1 cellular context compared by ENCODE assay signal in the genomic region with DNA sequence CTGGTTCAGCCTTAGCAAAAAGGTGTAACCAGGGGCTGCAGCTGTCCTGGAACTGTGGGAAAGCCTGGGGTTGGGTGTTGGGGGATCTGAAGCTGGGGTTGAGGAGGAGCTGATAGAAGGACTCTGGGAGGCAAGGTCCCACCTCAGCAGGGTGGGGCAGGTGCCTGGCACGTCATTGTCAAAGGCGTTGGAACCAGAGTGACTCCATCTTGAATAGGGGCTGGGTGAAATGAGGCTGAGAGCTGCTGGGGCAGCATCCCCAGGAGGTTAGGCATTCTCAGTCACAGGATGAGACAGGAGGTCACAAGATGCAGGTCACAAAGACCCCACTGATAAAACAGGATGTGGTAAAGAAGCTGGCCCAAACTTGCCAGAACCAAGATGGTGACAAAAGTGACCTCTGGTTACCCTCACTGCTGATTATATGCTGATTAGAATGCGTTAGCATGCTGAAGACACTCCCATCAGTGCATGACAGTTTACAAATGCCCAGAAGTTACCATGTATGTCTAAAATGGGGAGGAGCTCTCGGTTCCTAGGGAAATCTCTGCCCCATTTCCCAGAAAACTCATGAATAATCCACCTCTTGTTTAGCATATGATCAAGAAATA.
TF ChIP-seq lines count a peak whose summit lies in the region.

No MANE protein-coding gene starts in this region.

TF ChIP-seq in K562, 482 proteins besides CTCF, POLR2A, EP300 and RAD21 (continued from another document):
- TF ChIP-seq, protein P1, sequence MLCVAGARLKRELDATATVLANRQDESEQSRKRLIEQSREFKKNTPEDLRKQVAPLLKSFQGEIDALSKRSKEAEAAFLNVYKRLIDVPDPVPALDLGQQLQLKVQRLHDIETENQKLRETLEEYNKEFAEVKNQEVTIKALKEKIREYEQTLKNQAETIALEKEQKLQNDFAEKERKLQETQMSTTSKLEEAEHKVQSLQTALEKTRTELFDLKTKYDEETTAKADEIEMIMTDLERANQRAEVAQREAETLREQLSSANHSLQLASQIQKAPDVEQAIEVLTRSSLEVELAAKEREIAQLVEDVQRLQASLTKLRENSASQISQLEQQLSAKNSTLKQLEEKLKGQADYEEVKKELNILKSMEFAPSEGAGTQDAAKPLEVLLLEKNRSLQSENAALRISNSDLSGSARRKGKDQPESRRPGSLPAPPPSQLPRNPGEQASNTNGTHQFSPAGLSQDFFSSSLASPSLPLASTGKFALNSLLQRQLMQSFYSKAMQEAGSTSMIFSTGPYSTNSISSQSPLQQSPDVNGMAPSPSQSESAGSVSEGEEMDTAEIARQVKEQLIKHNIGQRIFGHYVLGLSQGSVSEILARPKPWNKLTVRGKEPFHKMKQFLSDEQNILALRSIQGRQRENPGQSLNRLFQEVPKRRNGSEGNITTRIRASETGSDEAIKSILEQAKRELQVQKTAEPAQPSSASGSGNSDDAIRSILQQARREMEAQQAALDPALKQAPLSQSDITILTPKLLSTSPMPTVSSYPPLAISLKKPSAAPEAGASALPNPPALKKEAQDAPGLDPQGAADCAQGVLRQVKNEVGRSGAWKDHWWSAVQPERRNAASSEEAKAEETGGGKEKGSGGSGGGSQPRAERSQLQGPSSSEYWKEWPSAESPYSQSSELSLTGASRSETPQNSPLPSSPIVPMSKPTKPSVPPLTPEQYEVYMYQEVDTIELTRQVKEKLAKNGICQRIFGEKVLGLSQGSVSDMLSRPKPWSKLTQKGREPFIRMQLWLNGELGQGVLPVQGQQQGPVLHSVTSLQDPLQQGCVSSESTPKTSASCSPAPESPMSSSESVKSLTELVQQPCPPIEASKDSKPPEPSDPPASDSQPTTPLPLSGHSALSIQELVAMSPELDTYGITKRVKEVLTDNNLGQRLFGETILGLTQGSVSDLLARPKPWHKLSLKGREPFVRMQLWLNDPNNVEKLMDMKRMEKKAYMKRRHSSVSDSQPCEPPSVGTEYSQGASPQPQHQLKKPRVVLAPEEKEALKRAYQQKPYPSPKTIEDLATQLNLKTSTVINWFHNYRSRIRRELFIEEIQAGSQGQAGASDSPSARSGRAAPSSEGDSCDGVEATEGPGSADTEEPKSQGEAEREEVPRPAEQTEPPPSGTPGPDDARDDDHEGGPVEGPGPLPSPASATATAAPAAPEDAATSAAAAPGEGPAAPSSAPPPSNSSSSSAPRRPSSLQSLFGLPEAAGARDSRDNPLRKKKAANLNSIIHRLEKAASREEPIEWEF (CRISPR knock-in tag; IDR thresholded peaks at IDR 0.05) = peak; percentile 96
- TF ChIP-seq, protein P2, sequence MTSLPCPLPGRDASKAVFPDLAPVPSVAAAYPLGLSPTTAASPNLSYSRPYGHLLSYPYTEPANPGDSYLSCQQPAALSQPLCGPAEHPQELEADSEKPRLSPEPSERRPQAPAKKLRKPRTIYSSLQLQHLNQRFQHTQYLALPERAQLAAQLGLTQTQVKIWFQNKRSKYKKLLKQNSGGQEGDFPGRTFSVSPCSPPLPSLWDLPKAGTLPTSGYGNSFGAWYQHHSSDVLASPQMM (CRISPR knock-in tag; IDR thresholded peaks at IDR 0.05) = no peak
- TF ChIP-seq NFIX (CRISPR knock-in tag; IDR thresholded peaks at IDR 0.05; ENCODE audit: low read depth) = peak; percentile 60
- peak; percentile 81 for TF ChIP-seq IFI16 (CRISPR knock-in tag; IDR thresholded peaks at IDR 0.05)
- TF ChIP-seq, protein P3, sequence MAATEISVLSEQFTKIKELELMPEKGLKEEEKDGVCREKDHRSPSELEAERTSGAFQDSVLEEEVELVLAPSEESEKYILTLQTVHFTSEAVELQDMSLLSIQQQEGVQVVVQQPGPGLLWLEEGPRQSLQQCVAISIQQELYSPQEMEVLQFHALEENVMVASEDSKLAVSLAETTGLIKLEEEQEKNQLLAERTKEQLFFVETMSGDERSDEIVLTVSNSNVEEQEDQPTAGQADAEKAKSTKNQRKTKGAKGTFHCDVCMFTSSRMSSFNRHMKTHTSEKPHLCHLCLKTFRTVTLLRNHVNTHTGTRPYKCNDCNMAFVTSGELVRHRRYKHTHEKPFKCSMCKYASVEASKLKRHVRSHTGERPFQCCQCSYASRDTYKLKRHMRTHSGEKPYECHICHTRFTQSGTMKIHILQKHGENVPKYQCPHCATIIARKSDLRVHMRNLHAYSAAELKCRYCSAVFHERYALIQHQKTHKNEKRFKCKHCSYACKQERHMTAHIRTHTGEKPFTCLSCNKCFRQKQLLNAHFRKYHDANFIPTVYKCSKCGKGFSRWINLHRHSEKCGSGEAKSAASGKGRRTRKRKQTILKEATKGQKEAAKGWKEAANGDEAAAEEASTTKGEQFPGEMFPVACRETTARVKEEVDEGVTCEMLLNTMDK (IDR thresholded peaks at IDR 0.05; ENCODE audit: borderline replicate concordance, insufficient read depth, low read depth, low read length, poor library complexity, severe bottlenecking) = no peak
- TF ChIP-seq GABPB1 (CRISPR knock-in tag; IDR thresholded peaks at IDR 0.05) = peak; percentile 48
- TF ChIP-seq, protein P4, sequence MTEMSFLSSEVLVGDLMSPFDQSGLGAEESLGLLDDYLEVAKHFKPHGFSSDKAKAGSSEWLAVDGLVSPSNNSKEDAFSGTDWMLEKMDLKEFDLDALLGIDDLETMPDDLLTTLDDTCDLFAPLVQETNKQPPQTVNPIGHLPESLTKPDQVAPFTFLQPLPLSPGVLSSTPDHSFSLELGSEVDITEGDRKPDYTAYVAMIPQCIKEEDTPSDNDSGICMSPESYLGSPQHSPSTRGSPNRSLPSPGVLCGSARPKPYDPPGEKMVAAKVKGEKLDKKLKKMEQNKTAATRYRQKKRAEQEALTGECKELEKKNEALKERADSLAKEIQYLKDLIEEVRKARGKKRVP (CRISPR knock-in tag; IDR thresholded peaks at IDR 0.05) = peak; percentile 86
- TF ChIP-seq HEY1 (CRISPR knock-in tag; IDR thresholded peaks at IDR 0.05; ENCODE audit: borderline replicate concordance) = 0 out of 2 replicates have a peak, but pooled peaks have one; percentile 19
- TF ChIP-seq NR1H2 (CRISPR knock-in tag; IDR thresholded peaks at IDR 0.05) = peak; percentile 97
- TF ChIP-seq ZNF133 (CRISPR knock-in tag; IDR thresholded peaks at IDR 0.05) = peak; percentile 90; the same call in 1 of the 2 replicates
- peak; percentile 94 for TF ChIP-seq ZNF354B (CRISPR knock-in tag; IDR thresholded peaks at IDR 0.05)
- TF ChIP-seq ZNF75A (CRISPR knock-in tag; IDR thresholded peaks at IDR 0.05) = peak; percentile 87
- no peak for TF ChIP-seq MCM5 (IDR thresholded peaks at IDR 0.05; ENCODE audit: low read depth)
- TF ChIP-seq ZNF124 (CRISPR knock-in tag; IDR thresholded peaks at IDR 0.05) = no peak
- 0 out of 2 replicates have a peak, but pooled peaks have one; percentile 25 for TF ChIP-seq CREM (IDR thresholded peaks at IDR 0.05; ENCODE audit: low read depth)
- no peak for TF ChIP-seq U2AF1 (optimal IDR thresholded peaks at IDR 0.05; ENCODE audit: low read depth, low read length)
- TF ChIP-seq GTF2E2 (tag; IDR thresholded peaks at IDR 0.05) = peak; percentile 91; the same call in 1 of the 2 replicates
- no peak for TF ChIP-seq CSDE1 (IDR thresholded peaks at IDR 0.05)
- TF ChIP-seq CBFA2T2 (conservative IDR thresholded peaks at IDR 0.05) = no peak
- no peak for TF ChIP-seq NFIC (IDR thresholded peaks at IDR 0.05)
- no peak for TF ChIP-seq RBFOX2 (IDR thresholded peaks at IDR 0.05; ENCODE audit: low read depth, low read length)
- TF ChIP-seq, protein P5, sequence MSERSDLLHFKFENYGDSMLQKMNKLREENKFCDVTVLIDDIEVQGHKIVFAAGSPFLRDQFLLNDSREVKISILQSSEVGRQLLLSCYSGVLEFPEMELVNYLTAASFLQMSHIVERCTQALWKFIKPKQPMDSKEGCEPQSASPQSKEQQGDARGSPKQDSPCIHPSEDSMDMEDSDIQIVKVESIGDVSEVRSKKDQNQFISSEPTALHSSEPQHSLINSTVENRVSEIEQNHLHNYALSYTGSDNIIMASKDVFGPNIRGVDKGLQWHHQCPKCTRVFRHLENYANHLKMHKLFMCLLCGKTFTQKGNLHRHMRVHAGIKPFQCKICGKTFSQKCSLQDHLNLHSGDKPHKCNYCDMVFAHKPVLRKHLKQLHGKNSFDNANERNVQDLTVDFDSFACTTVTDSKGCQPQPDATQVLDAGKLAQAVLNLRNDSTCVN (CRISPR knock-in tag; IDR thresholded peaks at IDR 0.05) = peak; percentile 95; the same call in 1 of the 2 replicates
- peak; percentile 87; the same call in 1 of the 2 replicates for TF ChIP-seq ESRRB (CRISPR knock-in tag; IDR thresholded peaks at IDR 0.05; ENCODE audit: borderline replicate concordance)
- TF ChIP-seq MEIS2 (IDR thresholded peaks at IDR 0.05; ENCODE audit: partially characterized antibody) = peak; percentile 66
- peak; percentile 99 for TF ChIP-seq KLF6 (CRISPR knock-in tag; IDR thresholded peaks at IDR 0.05; ENCODE audit: borderline replicate concordance)
- TF ChIP-seq ZNF764 (CRISPR knock-in tag; IDR thresholded peaks at IDR 0.05; ENCODE audit: low read depth) = no peak
- no peak for TF ChIP-seq NEUROD1 (IDR thresholded peaks at IDR 0.05; ENCODE audit: borderline replicate concordance, low read depth, low read length, partially characterized antibody)
- TF ChIP-seq, protein P6, sequence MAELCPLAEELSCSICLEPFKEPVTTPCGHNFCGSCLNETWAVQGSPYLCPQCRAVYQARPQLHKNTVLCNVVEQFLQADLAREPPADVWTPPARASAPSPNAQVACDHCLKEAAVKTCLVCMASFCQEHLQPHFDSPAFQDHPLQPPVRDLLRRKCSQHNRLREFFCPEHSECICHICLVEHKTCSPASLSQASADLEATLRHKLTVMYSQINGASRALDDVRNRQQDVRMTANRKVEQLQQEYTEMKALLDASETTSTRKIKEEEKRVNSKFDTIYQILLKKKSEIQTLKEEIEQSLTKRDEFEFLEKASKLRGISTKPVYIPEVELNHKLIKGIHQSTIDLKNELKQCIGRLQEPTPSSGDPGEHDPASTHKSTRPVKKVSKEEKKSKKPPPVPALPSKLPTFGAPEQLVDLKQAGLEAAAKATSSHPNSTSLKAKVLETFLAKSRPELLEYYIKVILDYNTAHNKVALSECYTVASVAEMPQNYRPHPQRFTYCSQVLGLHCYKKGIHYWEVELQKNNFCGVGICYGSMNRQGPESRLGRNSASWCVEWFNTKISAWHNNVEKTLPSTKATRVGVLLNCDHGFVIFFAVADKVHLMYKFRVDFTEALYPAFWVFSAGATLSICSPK (IDR thresholded peaks at IDR 0.05; ENCODE audit: borderline replicate concordance) = no peak
- TF ChIP-seq SMAD4 (CRISPR knock-in tag; conservative IDR thresholded peaks at IDR 0.05) = peak; percentile 98
- peak; percentile 95 for TF ChIP-seq ZNF79 (CRISPR knock-in tag; IDR thresholded peaks at IDR 0.05; ENCODE audit: low read depth)
- TF ChIP-seq, protein P7, sequence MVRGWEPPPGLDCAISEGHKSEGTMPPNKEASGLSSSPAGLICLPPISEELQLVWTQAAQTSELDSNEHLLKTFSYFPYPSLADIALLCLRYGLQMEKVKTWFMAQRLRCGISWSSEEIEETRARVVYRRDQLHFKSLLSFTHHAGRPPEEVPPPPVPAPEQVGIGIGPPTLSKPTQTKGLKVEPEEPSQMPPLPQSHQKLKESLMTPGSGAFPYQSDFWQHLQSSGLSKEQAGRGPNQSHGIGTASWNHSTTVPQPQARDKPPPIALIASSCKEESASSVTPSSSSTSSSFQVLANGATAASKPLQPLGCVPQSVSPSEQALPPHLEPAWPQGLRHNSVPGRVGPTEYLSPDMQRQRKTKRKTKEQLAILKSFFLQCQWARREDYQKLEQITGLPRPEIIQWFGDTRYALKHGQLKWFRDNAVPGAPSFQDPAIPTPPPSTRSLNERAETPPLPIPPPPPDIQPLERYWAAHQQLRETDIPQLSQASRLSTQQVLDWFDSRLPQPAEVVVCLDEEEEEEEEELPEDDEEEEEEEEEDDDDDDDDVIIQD (CRISPR knock-in tag; IDR thresholded peaks at IDR 0.05) = peak; percentile 95
- no peak for TF ChIP-seq STAT5A (IDR thresholded peaks at IDR 0.05; ENCODE audit: borderline replicate concordance, low read length)
- TF ChIP-seq ZNF347 (CRISPR knock-in tag; IDR thresholded peaks at IDR 0.05; ENCODE audit: low read depth) = 0 out of 2 replicates have a peak, but pooled peaks have one; percentile 57
- TF ChIP-seq, protein P8, sequence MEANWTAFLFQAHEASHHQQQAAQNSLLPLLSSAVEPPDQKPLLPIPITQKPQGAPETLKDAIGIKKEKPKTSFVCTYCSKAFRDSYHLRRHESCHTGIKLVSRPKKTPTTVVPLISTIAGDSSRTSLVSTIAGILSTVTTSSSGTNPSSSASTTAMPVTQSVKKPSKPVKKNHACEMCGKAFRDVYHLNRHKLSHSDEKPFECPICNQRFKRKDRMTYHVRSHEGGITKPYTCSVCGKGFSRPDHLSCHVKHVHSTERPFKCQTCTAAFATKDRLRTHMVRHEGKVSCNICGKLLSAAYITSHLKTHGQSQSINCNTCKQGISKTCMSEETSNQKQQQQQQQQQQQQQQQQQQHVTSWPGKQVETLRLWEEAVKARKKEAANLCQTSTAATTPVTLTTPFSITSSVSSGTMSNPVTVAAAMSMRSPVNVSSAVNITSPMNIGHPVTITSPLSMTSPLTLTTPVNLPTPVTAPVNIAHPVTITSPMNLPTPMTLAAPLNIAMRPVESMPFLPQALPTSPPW (CRISPR knock-in tag; IDR thresholded peaks at IDR 0.05) = peak; percentile 52
- TF ChIP-seq, protein P9, sequence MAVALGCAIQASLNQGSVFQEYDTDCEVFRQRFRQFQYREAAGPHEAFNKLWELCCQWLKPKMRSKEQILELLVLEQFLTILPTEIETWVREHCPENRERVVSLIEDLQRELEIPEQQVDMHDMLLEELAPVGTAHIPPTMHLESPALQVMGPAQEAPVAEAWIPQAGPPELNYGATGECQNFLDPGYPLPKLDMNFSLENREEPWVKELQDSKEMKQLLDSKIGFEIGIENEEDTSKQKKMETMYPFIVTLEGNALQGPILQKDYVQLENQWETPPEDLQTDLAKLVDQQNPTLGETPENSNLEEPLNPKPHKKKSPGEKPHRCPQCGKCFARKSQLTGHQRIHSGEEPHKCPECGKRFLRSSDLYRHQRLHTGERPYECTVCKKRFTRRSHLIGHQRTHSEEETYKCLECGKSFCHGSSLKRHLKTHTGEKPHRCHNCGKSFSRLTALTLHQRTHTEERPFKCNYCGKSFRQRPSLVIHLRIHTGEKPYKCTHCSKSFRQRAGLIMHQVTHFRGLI (CRISPR knock-in tag; IDR thresholded peaks at IDR 0.05) = peak; percentile 98
- no peak for TF ChIP-seq ZNF146 (CRISPR knock-in tag; IDR thresholded peaks at IDR 0.05; ENCODE audit: unreplicated experiment)
- TF ChIP-seq ELF2 (CRISPR knock-in tag; IDR thresholded peaks at IDR 0.05) = peak; percentile 81
- TF ChIP-seq, protein P10, sequence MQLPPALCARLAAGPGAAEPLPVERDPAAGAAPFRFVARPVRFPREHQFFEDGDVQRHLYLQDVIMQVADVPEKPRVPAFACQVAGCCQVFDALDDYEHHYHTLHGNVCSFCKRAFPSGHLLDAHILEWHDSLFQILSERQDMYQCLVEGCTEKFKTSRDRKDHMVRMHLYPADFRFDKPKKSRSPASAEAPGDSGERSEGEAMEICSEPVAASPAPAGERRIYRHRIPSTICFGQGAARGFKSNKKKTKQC (CRISPR knock-in tag; IDR thresholded peaks at IDR 0.05) = no peak
